In the genomic region with DNA sequence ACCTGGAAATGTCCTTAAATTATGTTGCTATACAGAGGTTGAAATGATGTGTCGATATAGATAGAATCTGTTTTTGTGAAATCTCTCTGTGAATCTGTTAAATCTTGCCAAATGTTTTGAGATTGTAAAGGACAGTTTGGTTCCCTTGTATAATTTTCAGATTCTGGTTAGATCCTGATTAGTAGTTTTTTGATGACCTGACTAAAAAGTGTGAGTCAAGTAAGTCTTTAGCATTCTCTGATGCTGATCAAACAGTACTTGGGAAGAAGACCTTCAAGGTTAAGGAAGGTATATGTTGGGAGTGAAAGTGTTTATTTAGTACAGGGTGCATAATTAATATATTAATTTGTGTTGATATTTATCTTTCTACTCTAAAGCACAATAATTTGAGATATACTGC, we compare ENCODE assay signal across 22 cellular contexts.
"Had no signal": no experiment of that assay in that cellular context is flagged by ENCODE, and none has a peak within 500 bp of the region (broad histone marks: within the 10 kb centered on the region; RNA-seq: fewer than 3 reads in every experiment).

No MANE protein-coding gene starts in this region.

- FAIRE-seq: RCC 7860 had no signal

- DNase-seq: KBM-7, MV-4-11, NCI-H1048, NCI-H1105, NCI-H1417, NCI-H1436 treated with DMSO at 0.1 percent for 48 hours, NCI-H1694, NCI-H187 treated with DMSO at 0.1 percent for 48 hours, NCI-H2029 treated with DMSO at 0.1 percent for 48 hours, NCI-H2171 treated with DMSO at 0.1 percent for 48 hours, NCI-H2227 treated with DMSO at 0.1 percent for 48 hours, NCI-H524, NCI-H69, NCI-H774, Right ventricle myocardium superior, RPMI8226, SIG-M5, SW 1271 had no signal

- H3K4me3 Mint-ChIP-seq: IgD-negative memory B cell had no signal

- H3K4me1 ChIP-seq: SJSA1 had no signal

- H3K27ac ChIP-seq: SJSA1, SK-N-MC had no signal

- H3K9me3 ChIP-seq: SJSA1 had no signal

- H3K27me3 ChIP-seq: SJSA1 had no signal

- H3K27me3 Mint-ChIP-seq: IgD-negative memory B cell had no signal

- H3K4me3 ChIP-seq: SJSA1, SK-N-MC had no signal

- H3K9me3 Mint-ChIP-seq: IgD-negative memory B cell had no signal
